29 cellular contexts compared by ENCODE assay signal in genomic region chr19:48176226-48176625, GRCh38.
"Had no signal": no experiment of that assay in that cellular context is flagged by ENCODE, and none has a peak within 500 bp of the region (broad histone marks: within the 10 kb centered on the region; RNA-seq: fewer than 3 reads in every experiment).

No MANE protein-coding gene starts in this region.

- FAIRE-seq: islet of Langerhans, kidney, small intestine had no signal

- H3K9me3 ChIP-seq: ovary, prostate gland, uterus had no signal

- H3K4me3 Mint-ChIP-seq: immature natural killer cell; naive thymus-derived CD8-positive, alpha-beta T cell; stimulated activated memory B cell treated with anti-CD40 and anti-IgM and Interleukin-4, amounts not matched to agents 10 μg/mL and 1 μg/mL and 100 μg/mL, for 72 hours; stimulated activated naive CD8-positive, alpha-beta T cell treated with anti-CD3 and anti-CD28 coated beads, Interleukin-15, amount 100 ng/mL, for 72 hours; type B pancreatic cell had no signal

- H3K27me3 ChIP-seq: left lung, ovary, sigmoid colon, spleen, tibial nerve, uterus had no signal

- H3K9me3 Mint-ChIP-seq: immature natural killer cell had no signal

- H3K27ac ChIP-seq: lower lobe of right lung, ovary, prostate gland, sigmoid colon, tibial nerve, uterus had no signal

- H3K27ac Mint-ChIP-seq: stimulated activated memory B cell treated with anti-CD40 and anti-IgM and Interleukin-4, amounts not matched to agents 10 μg/mL and 1 μg/mL and 100 μg/mL, for 72 hours; type B pancreatic cell had no signal

- H3K4me3 ChIP-seq: left lung, lower lobe of right lung, ovary, prostate gland, sigmoid colon, spleen, tibial nerve, uterus had no signal

- DNase-seq: hippocampal formation; immature natural killer cell; left colon; left lung; lower lobe of right lung; mammary epithelial cell; mesenchymal stem cell; naive thymus-derived CD8-positive, alpha-beta T cell; ovary; posterior cingulate gyrus; retina; right cardiac atrium; sigmoid colon; small intestine; spleen; stimulated activated CD4-positive, alpha-beta T cell treated with anti-CD3 and anti-CD28 coated beads, Interleukin-1b, Interleukin-23, amount 100 ng/mL, for 48 hours; stimulated activated CD4-positive, alpha-beta T cell treated with anti-CD3 and anti-CD28 coated beads, Interleukin-2, amount 100 ng/mL, for 48 hours; stimulated activated CD4-positive, alpha-beta T cell treated with anti-CD3 and anti-CD28 coated beads, Interleukin-4, amount 100 ng/mL, for 4 hours; stimulated activated CD8-positive, alpha-beta memory T cell treated with anti-CD3 and anti-CD28 coated beads, Interleukin-4, amount 100 ng/mL, for 48 hours; stimulated activated naive CD4-positive, alpha-beta T cell treated with Interleukin-2 at 50 U/mL for 16 hours; stimulated activated naive CD8-positive, alpha-beta T cell treated with anti-CD3 and anti-CD28 coated beads, Interleukin-15, amount 100 ng/mL, for 72 hours; substantia nigra; uterus had no signal

- H3K4me1 ChIP-seq: prostate gland, uterus had no signal

- H3K27me3 Mint-ChIP-seq: naive thymus-derived CD8-positive, alpha-beta T cell; stimulated activated memory B cell treated with anti-CD40 and anti-IgM and Interleukin-4, amounts not matched to agents 10 μg/mL and 1 μg/mL and 100 μg/mL, for 72 hours; stimulated activated naive CD8-positive, alpha-beta T cell treated with anti-CD3 and anti-CD28 coated beads, Interleukin-15, amount 100 ng/mL, for 72 hours; type B pancreatic cell had no signal

- H3K36me3 ChIP-seq: ovary, prostate gland, uterus had no signal

- ATAC-seq: left colon; left lung; lower lobe of right lung; naive thymus-derived CD8-positive, alpha-beta T cell; right cardiac atrium; stimulated activated memory B cell treated with anti-CD40 and anti-IgM and Interleukin-4, amounts not matched to agents 10 μg/mL and 1 μg/mL and 100 μg/mL, for 72 hours; stimulated activated naive CD8-positive, alpha-beta T cell treated with anti-CD3 and anti-CD28 coated beads, Interleukin-15, amount 100 ng/mL, for 72 hours had no signal
